Comparison of ENCODE assay signal across 1 cellular context in genomic region chr2:119157850-119158511, GRCh38.
TF ChIP-seq lines count a peak whose summit lies in the region.

No MANE protein-coding gene starts in this region.

TF ChIP-seq in H1, 55 proteins besides CTCF, POLR2A, EP300 and RAD21:
- TF ChIP-seq EZH2 (IDR thresholded peaks at IDR 0.05; ENCODE audit: low read depth, low read length, severe bottlenecking) (peak; percentile 64), KDM4A (IDR thresholded peaks at IDR 0.05; ENCODE audit: low read depth, low read length, severe bottlenecking) (peak; percentile 2), SUZ12 (IDR thresholded peaks at IDR 0.05; ENCODE audit: low read length) (peak; percentile 11), SIX5 (IDR thresholded peaks at IDR 0.05; ENCODE audit: low read depth, low read length) (no peak)
TF ChIP-seq in H1: peak in this region for 3.
